ENCODE assay signal across 1 cellular context in genomic region chr3:98784666-98785600, GRCh38.
TF ChIP-seq lines count a peak whose summit lies in the region.

No MANE protein-coding gene starts in this region.

TF ChIP-seq in HepG2, 621 proteins besides CTCF, POLR2A, EP300 and RAD21 (continued from another document):
- TF ChIP-seq NCOR1 (IDR thresholded peaks at IDR 0.05; ENCODE audit: borderline replicate concordance, low read length) (0 out of 2 replicates have a peak, but pooled peaks have one; percentile 10), ZBTB2 (CRISPR knock-in tag; IDR thresholded peaks at IDR 0.05; ENCODE audit: low read depth) (no peak)
